8 cellular contexts compared by ENCODE assay signal in the genomic region with DNA sequence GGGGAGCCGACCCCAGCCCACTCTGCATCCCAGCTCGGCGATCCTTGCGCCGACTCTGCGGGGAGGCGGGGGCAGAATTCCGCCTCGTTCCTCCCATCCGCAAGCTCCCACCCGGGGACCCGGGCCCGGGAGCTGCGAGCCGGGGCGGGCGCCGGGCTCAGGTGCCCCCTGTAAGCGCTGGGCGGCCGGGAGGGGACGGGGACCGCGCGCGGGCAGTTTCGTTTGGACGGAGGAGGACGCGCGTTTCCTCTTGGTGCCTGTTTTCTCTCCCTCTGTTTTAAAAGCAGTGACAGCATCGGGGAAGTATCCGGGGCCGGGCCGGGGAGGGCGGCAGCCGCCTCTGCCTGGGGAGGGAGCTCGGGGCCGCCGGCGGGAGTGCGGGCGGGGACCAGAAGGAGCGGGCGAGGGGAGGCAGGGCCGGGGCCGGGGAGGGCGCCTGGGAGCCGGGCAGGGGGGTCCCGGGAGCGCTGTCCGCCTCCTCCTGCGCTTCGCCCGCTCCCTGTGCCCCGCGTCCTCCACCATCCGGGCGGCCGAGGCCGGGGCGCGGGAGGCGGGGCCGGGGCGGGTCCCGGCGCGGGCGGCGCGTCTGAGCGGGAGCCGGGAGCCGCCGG. TPM values are rescaled to one million over a fixed set of nuclear protein-coding genes. Genes with fewer than 3 reads are reported as not detected.
DNase-seq lines count a peak whose midpoint lies in the region; ATAC-seq, FAIRE-seq and TF ChIP-seq lines count a peak whose summit lies in the region.

No MANE protein-coding gene starts in this region.

- intact Hi-C loops in activated T-helper 2 cell treated with anti-CD3 and anti-CD28 coated beads, Interferon-gamma antibody, Interleukin-2, Interleukin-4, amounts not matched to agents 10 μg/mL and 5 μg/mL and 100 μg/mL, durations not matched to agents 14 hours and 24 hours and 36 hours (cut with micrococcal nuclease) = no loop called here

- ATAC-seq in omental fat pad (ENCODE audit: low FRiP score) = peak; percentile 77

- peaks cover 4% of the 10 kb centered on the region for H3K4me1 ChIP-seq in BE2C

- H3K27ac Mint-ChIP-seq in activated T-helper 2 cell treated with anti-CD3 and anti-CD28 coated beads, Interferon-gamma antibody, Interleukin-2, Interleukin-4, amounts not matched to agents 10 μg/mL and 5 μg/mL and 100 μg/mL, durations not matched to agents 14 hours and 24 hours and 36 hours = no peak overlapping the region

- no peaks in the 10 kb centered on the region for H3K36me3 ChIP-seq in BE2C

- peaks cover 10% of the 10 kb centered on the region for H3K4me1 Mint-ChIP-seq in activated T-helper 2 cell treated with anti-CD3 and anti-CD28 coated beads, Interferon-gamma antibody, Interleukin-2, Interleukin-4, amounts not matched to agents 10 μg/mL and 5 μg/mL and 100 μg/mL, durations not matched to agents 14 hours and 24 hours and 36 hours (ENCODE audit: low read depth)

- no peaks in the 10 kb centered on the region for H3K27me3 ChIP-seq in BE2C

- H3K4me3 Mint-ChIP-seq in activated T-helper 2 cell treated with anti-CD3 and anti-CD28 coated beads, Interferon-gamma antibody, Interleukin-2, Interleukin-4, amounts not matched to agents 10 μg/mL and 5 μg/mL and 100 μg/mL, durations not matched to agents 14 hours and 24 hours and 36 hours (ENCODE audit: low read depth) = no peak overlapping the region

- no peak for FAIRE-seq in frontal cortex (lab: Jason Lieb, UNC)

- H3K9me3 ChIP-seq in BE2C = no peaks in the 10 kb centered on the region

- H3K4me3 ChIP-seq in BE2C (ENCODE audit: low read depth, low read length) = peak overlapping the region; percentile 56

- H3K27me3 Mint-ChIP-seq in activated T-helper 2 cell treated with anti-CD3 and anti-CD28 coated beads, Interferon-gamma antibody, Interleukin-2, Interleukin-4, amounts not matched to agents 10 μg/mL and 5 μg/mL and 100 μg/mL, durations not matched to agents 14 hours and 24 hours and 36 hours (ENCODE audit: low read depth) = peaks cover 48% of the 10 kb centered on the region

- TF ChIP-seq CTCF in BE2C (IDR thresholded peaks at IDR 0.05; ENCODE audit: low read depth, low read length) (no peak), omental fat pad (IDR thresholded peaks at IDR 0.05) (no peak)

- H3K9me3 Mint-ChIP-seq in activated T-helper 2 cell treated with anti-CD3 and anti-CD28 coated beads, Interferon-gamma antibody, Interleukin-2, Interleukin-4, amounts not matched to agents 10 μg/mL and 5 μg/mL and 100 μg/mL, durations not matched to agents 14 hours and 24 hours and 36 hours = no peaks in the 10 kb centered on the region

- H3K36me3 Mint-ChIP-seq in activated T-helper 2 cell treated with anti-CD3 and anti-CD28 coated beads, Interferon-gamma antibody, Interleukin-2, Interleukin-4, amounts not matched to agents 10 μg/mL and 5 μg/mL and 100 μg/mL, durations not matched to agents 14 hours and 24 hours and 36 hours (ENCODE audit: low read depth) = no peaks in the 10 kb centered on the region

- DNase-seq in BE2C (peak; percentile 53), LoVo (ENCODE audit: low spot score) (peak; percentile 15), frontal cortex (ENCODE audit: low spot score in 2 of 2) (peak; percentile 51 to 57), omental fat pad (ENCODE audit: low spot score) (peak; percentile 30), Kasumi-1 (lab: John Stamatoyannopoulos, UW) (no peak), NCI-H526 treated with DMSO at 0.1 percent for 48 hours (lab: John Stamatoyannopoulos, UW) (no peak), cortex of kidney (lab: John Stamatoyannopoulos, UW) (no peak)
- peak; percentile 24 for DNase-seq in activated T-helper 2 cell treated with anti-CD3 and anti-CD28 coated beads, Interferon-gamma antibody, Interleukin-2, Interleukin-4, amounts not matched to agents 10 μg/mL and 5 μg/mL and 100 μg/mL, durations not matched to agents 14 hours and 24 hours and 36 hours (ENCODE audit: low spot score)

RNA-seq across cellular contexts. Expression of a gene that starts 57.0 kb away (rescaled TPM):
- polyA plus RNA-seq in BE2C (2012; ENCODE audit: insufficient read depth, insufficient read length, low read depth) = 52.5 TPM
- 0.46 and 1.1 TPM in 2 replicates for total RNA-seq in activated T-helper 2 cell treated with anti-CD3 and anti-CD28 coated beads, Interferon-gamma antibody, Interleukin-2, Interleukin-4, amounts not matched to agents 10 μg/mL and 5 μg/mL and 100 μg/mL, durations not matched to agents 14 hours and 24 hours and 36 hours
- total RNA-seq in frontal cortex = 25.3 TPM
- 1 to 10 TPM; 4.6 to 8.0 (median 5.6) TPM for total RNA-seq in omental fat pad

Comparison
In these comparisons a context has a peak if more than half of its experiments do, and no peak if none do; other contexts are left out.
1. DNase-seq: peak in BE2C (single experiment), LoVo (single experiment), activated T-helper 2 cell treated with anti-CD3 and anti-CD28 coated beads, Interferon-gamma antibody, Interleukin-2, Interleukin-4, amounts not matched to agents 10 μg/mL and 5 μg/mL and 100 μg/mL, durations not matched to agents 14 hours and 24 hours and 36 hours (single experiment), frontal cortex (2 of 2) and omental fat pad (single experiment); none in Kasumi-1 (0 of 2), NCI-H526 treated with DMSO at 0.1 percent for 48 hours (single experiment) and cortex of kidney (single experiment).